In genomic region chr3:140170612-140171011, GRCh38 we compare ENCODE assay signal across 12 cellular contexts.
DNase-seq lines count a peak whose midpoint lies in the region; ATAC-seq and TF ChIP-seq lines count a peak whose summit lies in the region.
"Had no signal": no experiment of that assay in that cellular context is flagged by ENCODE, and none has a peak within 500 bp of the region (broad histone marks: within the 10 kb centered on the region; RNA-seq: fewer than 3 reads in every experiment).

No MANE protein-coding gene starts in this region.

- H3K36me3 ChIP-seq in suprapubic skin (no peaks in the 10 kb centered on the region), smooth muscle cell (ENCODE audit: low read depth) (no peaks in the 10 kb centered on the region)
- H3K36me3 ChIP-seq: spleen had no signal

- WGBS in suprapubic skin = 62% methylated on average over 1 of the region's 1 CpG
- 67% methylated on average over 1 of the region's 1 CpG for WGBS in smooth muscle cell (ENCODE audit: low lambda C conversion rate)

- H3K9me3 ChIP-seq in suprapubic skin = no peaks in the 10 kb centered on the region
- no peaks in the 10 kb centered on the region for H3K9me3 ChIP-seq in smooth muscle cell (replicated peaks; ENCODE audit: low read depth)

- H3K27me3 ChIP-seq in suprapubic skin (peaks cover 4% of the 10 kb centered on the region), smooth muscle cell (ENCODE audit: low read depth) (no peaks in the 10 kb centered on the region)
- H3K27me3 ChIP-seq: spleen had no signal

- DNase-seq in GM13977 (ENCODE audit: low spot score) (peak; percentile 50), NCI-H774 (lab: John Stamatoyannopoulos, UW) (peak; percentile 76), suprapubic skin (ENCODE audit: low spot score in 2 of 2) (no peak), NCI-H1105 (lab: John Stamatoyannopoulos, UW) (no peak), T-helper 2 cell (no peak), smooth muscle cell (lab: John Stamatoyannopoulos, UW; ENCODE audit: unreplicated experiment) (no peak)
- DNase-seq: C1 segment of cervical spinal cord, GOT3, midbrain, spleen had no signal

- no peak overlapping the region for H3K4me3 ChIP-seq in suprapubic skin
- no peak overlapping the region for H3K4me3 ChIP-seq in smooth muscle cell
- H3K4me3 ChIP-seq: spleen had no signal

- H3F3A ChIP-seq in smooth muscle cell (ENCODE audit: low read depth) = peaks cover 10% of the 10 kb centered on the region

- TF ChIP-seq EP300 in suprapubic skin (IDR thresholded peaks at IDR 0.05) = no peak

- no peak overlapping the region for H3K4me2 ChIP-seq in smooth muscle cell

- no peaks in the 10 kb centered on the region for H4K20me1 ChIP-seq in smooth muscle cell (ENCODE audit: low read depth)

- no peaks in the 10 kb centered on the region for H3K4me1 ChIP-seq in suprapubic skin
- no peaks in the 10 kb centered on the region for H3K4me1 ChIP-seq in smooth muscle cell (ENCODE audit: low read depth)
- H3K4me1 ChIP-seq: spleen had no signal

- H3K9ac ChIP-seq in smooth muscle cell (ENCODE audit: low read depth) = no peak overlapping the region

- H3K27ac ChIP-seq in suprapubic skin = no peak overlapping the region
- no peak overlapping the region for H3K27ac ChIP-seq in smooth muscle cell (ENCODE audit: low read depth)
- H3K27ac ChIP-seq: spleen had no signal

- H3K79me2 ChIP-seq in smooth muscle cell (ENCODE audit: low read depth) = no peaks in the 10 kb centered on the region

- TF ChIP-seq POLR2A in suprapubic skin (IDR thresholded peaks at IDR 0.05) = no peak

- TF ChIP-seq CTCF in GM13977 (IDR thresholded peaks at IDR 0.05; ENCODE audit: extremely low read depth, insufficient read depth, missing control alignments) = no peak
- no peak for TF ChIP-seq CTCF in suprapubic skin (IDR thresholded peaks at IDR 0.05)
- no peak for TF ChIP-seq CTCF in smooth muscle cell (IDR thresholded peaks at IDR 0.05; ENCODE audit: borderline replicate concordance, insufficient read depth, poor library complexity, severe bottlenecking)

- no peak overlapping the region for H2AFZ ChIP-seq in smooth muscle cell (ENCODE audit: low read depth)

- ATAC-seq in GM19463 (IDR thresholded peaks at IDR 0.05; ENCODE audit: unreplicated experiment) (peak; percentile 99), HG03025 (IDR thresholded peaks at IDR 0.05; ENCODE audit: low FRiP score, unreplicated experiment) (peak; percentile 95)

- in situ Hi-C loops in GM13977 (cut with MboI; ENCODE audit: low pct_unique_long_range_greater_than_20kb, low sequenced_read_pairs, unreplicated experiment) = no loop called here

Comparison
In these comparisons a context has a peak if more than half of its experiments do, and no peak if none do; other contexts are left out.
1. DNase-seq: peak in GM13977 (single experiment) and NCI-H774 (single experiment); none in suprapubic skin (0 of 2), NCI-H1105 (single experiment), T-helper 2 cell (0 of 5) and smooth muscle cell (single experiment).